In genomic region chr9:113998529-113999255, GRCh38 we compare ENCODE assay signal across 8 cellular contexts.
DNase-seq lines count a peak whose midpoint lies in the region; ATAC-seq and TF ChIP-seq lines count a peak whose summit lies in the region.

No MANE protein-coding gene starts in this region.

- H3K14ac ChIP-seq in neuronal stem cell (ENCODE audit: low read length) = no peak overlapping the region

- peaks cover 29% of the 10 kb centered on the region for H3K36me3 ChIP-seq in endodermal cell (ENCODE audit: control insufficient read depth, insufficient read depth, low read length)
- H3K36me3 ChIP-seq in neuronal stem cell (replicated peaks in 1 of 2; ENCODE audit: control insufficient read depth in 2 of 2, insufficient read depth in 2 of 2, low read length in 2 of 2) = peaks cover 32 to 64% of the 10 kb centered on the region in 2 donors

- no peak overlapping the region for H2BK12ac ChIP-seq in neuronal stem cell (ENCODE audit: low read length)

- H4K8ac ChIP-seq in neuronal stem cell (ENCODE audit: low read depth, low read length) = no peak overlapping the region

- no peaks in the 10 kb centered on the region for H3K4me1 Mint-ChIP-seq in endodermal cell

- peaks cover 16% of the 10 kb centered on the region for H3K36me3 Mint-ChIP-seq in endodermal cell (ENCODE audit: low read depth)

- H3K23ac ChIP-seq in neuronal stem cell (ENCODE audit: low read depth, low read length, poor library complexity) = no peak overlapping the region

- H3K4me3 ChIP-seq in endodermal cell (ENCODE audit: low read length) (no peak overlapping the region), neuronal stem cell (ENCODE audit: low read length in 2 of 2) (no peak overlapping the region)

- no peak overlapping the region for H3K4ac ChIP-seq in neuronal stem cell (ENCODE audit: low read length)

- H3K79me1 ChIP-seq in neuronal stem cell (ENCODE audit: low read depth, low read length) = peaks cover 6% of the 10 kb centered on the region

- no peak overlapping the region for H2AK5ac ChIP-seq in neuronal stem cell (ENCODE audit: low read depth, low read length)

- peak overlapping the region; percentile 24 for H3K18ac ChIP-seq in neuronal stem cell (ENCODE audit: low read length)

- no peak overlapping the region for H3K9ac ChIP-seq in endodermal cell (ENCODE audit: extremely low read depth, low read length, poor library complexity, severe bottlenecking)
- H3K9ac ChIP-seq in neuronal stem cell (ENCODE audit: low read depth, low read length, poor library complexity) = no peak overlapping the region

- H3K27ac Mint-ChIP-seq in endodermal cell = no peak overlapping the region

- WGBS in endodermal cell (ENCODE audit: insufficient coverage in 1 of 2, insufficient read length in 1 of 2), 2 experiments = 91 to 95% methylated on average over 6 to 16 of the region's 16 CpGs
- no CpG with 5 or more reads among the region's 16 CpGs for WGBS in neuronal stem cell (ENCODE audit: extremely low coverage in 2 of 2, insufficient read length in 2 of 2, insufficient replicate concordance in 1 of 2), 2 donors

- H2AFZ ChIP-seq in neuronal stem cell (ENCODE audit: low read length) = no peak overlapping the region

- no peaks in the 10 kb centered on the region for H3K27me3 ChIP-seq in endodermal cell (ENCODE audit: control insufficient read depth, insufficient read depth, low read length, poor library complexity, severe bottlenecking)
- H3K27me3 ChIP-seq in neuronal stem cell (ENCODE audit: control insufficient read depth in 3 of 3, insufficient read depth in 3 of 3, low read depth in 1 of 3, low read length in 3 of 3) = no peaks in the 10 kb centered on the region

- no peak for ATAC-seq in HG02759 (IDR thresholded peaks at IDR 0.05; ENCODE audit: unreplicated experiment)
- no peak for ATAC-seq in HG03571 (IDR thresholded peaks at IDR 0.05; ENCODE audit: unreplicated experiment)
- no peak for ATAC-seq in HG02981 (IDR thresholded peaks at IDR 0.05; ENCODE audit: unreplicated experiment)

- no peak overlapping the region for H4K91ac ChIP-seq in neuronal stem cell (ENCODE audit: low read depth, low read length, poor library complexity)

- no peak overlapping the region for H2BK120ac ChIP-seq in neuronal stem cell (ENCODE audit: low read depth, low read length)

- H3K9me3 ChIP-seq in endodermal cell (ENCODE audit: control insufficient read depth, low read length) (no peaks in the 10 kb centered on the region), neuronal stem cell (replicated peaks in 1 of 2; ENCODE audit: control insufficient read depth in 2 of 2, insufficient read depth in 1 of 2, low read depth in 1 of 2, low read length in 2 of 2) (no peaks in the 10 kb centered on the region)

- H3K4me1 ChIP-seq in endodermal cell (ENCODE audit: control insufficient read depth, insufficient read depth, low read length) = no peaks in the 10 kb centered on the region
- no peaks in the 10 kb centered on the region for H3K4me1 ChIP-seq in neuronal stem cell (ENCODE audit: control insufficient read depth in 2 of 2, insufficient read depth in 1 of 2, low read depth in 1 of 2, low read length in 2 of 2)

- H3K9me3 Mint-ChIP-seq in endodermal cell = no peaks in the 10 kb centered on the region

- no peak overlapping the region for H3K4me2 ChIP-seq in neuronal stem cell (ENCODE audit: insufficient read depth, low read length, poor library complexity, severe bottlenecking)

- H3K27me3 Mint-ChIP-seq in endodermal cell (ENCODE audit: insufficient read depth) = no peaks in the 10 kb centered on the region

- peak; percentile 60 for DNase-seq in DMS 273 (lab: John Stamatoyannopoulos, UW; ENCODE audit: unreplicated experiment)
- DNase-seq in DMS 273 treated with DMSO at 0.1 percent for 48 hours (lab: John Stamatoyannopoulos, UW) = no peak
- peak; percentile 39 for DNase-seq in M059J (ENCODE audit: low read depth)
- DNase-seq in endodermal cell = peak; percentile 57
- no peak for DNase-seq in neuronal stem cell (ENCODE audit: low spot score)

- no peak overlapping the region for H3K27ac ChIP-seq in endodermal cell (ENCODE audit: low read depth, low read length)
- no peak overlapping the region for H3K27ac ChIP-seq in neuronal stem cell (replicated peaks; ENCODE audit: low read length)

- no peak overlapping the region for H2BK15ac ChIP-seq in neuronal stem cell (ENCODE audit: low read length)

- TF ChIP-seq CTCF in endodermal cell (conservative IDR thresholded peaks at IDR 0.05) = peak; percentile 50

- H3K4me3 Mint-ChIP-seq in endodermal cell = no peak overlapping the region

- H2BK5ac ChIP-seq in neuronal stem cell (ENCODE audit: low read length) = no peak overlapping the region

Comparison
In these comparisons a context has a peak if more than half of its experiments do, and no peak if none do; other contexts are left out.
1. DNase-seq: peak in DMS 273 (single experiment), M059J (single experiment) and endodermal cell (single experiment); none in DMS 273 treated with DMSO at 0.1 percent for 48 hours (single experiment) and neuronal stem cell (single experiment).